20 cellular contexts compared by ENCODE assay signal in the genomic region with DNA sequence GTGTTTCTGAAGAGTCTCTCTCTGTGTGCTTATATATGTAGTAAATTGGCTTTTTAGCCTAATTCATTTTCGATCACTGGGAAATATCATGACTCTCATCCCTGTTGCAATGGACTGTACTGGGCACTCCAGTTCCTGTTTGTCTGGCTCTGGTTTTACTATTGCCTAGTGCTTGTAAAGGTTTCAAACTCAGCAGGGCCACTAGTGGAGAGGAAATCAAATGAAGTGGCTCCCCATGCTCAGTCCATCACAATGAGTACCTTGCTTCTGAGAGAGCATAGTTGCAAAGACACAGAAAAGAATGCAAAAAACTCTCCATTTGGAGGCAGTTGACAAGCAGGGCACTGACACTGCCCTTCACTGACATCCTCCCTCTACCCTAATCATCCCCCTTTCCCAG.
"Had no signal": no experiment of that assay in that cellular context is flagged by ENCODE, and none has a peak within 500 bp of the region (broad histone marks: within the 10 kb centered on the region; RNA-seq: fewer than 3 reads in every experiment).

No MANE protein-coding gene starts in this region.

- H3K4me1 ChIP-seq: spleen, testis, tibial nerve, upper lobe of right lung had no signal

- DNase-seq: cortex of kidney; dorsolateral prefrontal cortex; effector CD8-positive, alpha-beta T cell; foreskin melanocyte; head of caudate nucleus; hippocampal formation; kidney glomerular epithelial cell; naive thymus-derived CD4-positive, alpha-beta T cell; nephron progenitor cell; spleen; stimulated activated CD4-positive, alpha-beta T cell treated with anti-CD3 and anti-CD28 coated beads, Interleukin-15, amount 100 ng/mL, for 24 hours; stimulated activated CD4-positive, alpha-beta T cell treated with anti-CD3 and anti-CD28 coated beads, Interleukin-1b, Interleukin-23, amount 100 ng/mL, for 48 hours; stimulated activated CD4-positive, alpha-beta T cell treated with anti-CD3 and anti-CD28 coated beads, Interleukin-4, amount 100 ng/mL, for 24 hours; stimulated activated naive B cell treated with anti-CD40 and anti-IgM and Interleukin-4, amounts not matched to agents 10 μg/mL and 1 μg/mL and 100 μg/mL, for 72 hours; stimulated activated naive CD8-positive, alpha-beta T cell treated with anti-CD3 and anti-CD28 coated beads, Interleukin-15, amount 100 ng/mL, for 72 hours; testis; upper lobe of right lung had no signal

- H3K4me3 ChIP-seq: dorsolateral prefrontal cortex, spleen, testis, tibial nerve, upper lobe of right lung had no signal

- H3K9me3 Mint-ChIP-seq: naive thymus-derived CD4-positive, alpha-beta T cell; stimulated activated naive B cell treated with anti-CD40 and anti-IgM and Interleukin-4, amounts not matched to agents 10 μg/mL and 1 μg/mL and 100 μg/mL, for 72 hours; stimulated activated naive CD8-positive, alpha-beta T cell treated with anti-CD3 and anti-CD28 coated beads, Interleukin-15, amount 100 ng/mL, for 72 hours had no signal

- H3K27ac ChIP-seq: dorsolateral prefrontal cortex, neutrophil, spleen, testis, tibial nerve, upper lobe of right lung had no signal

- H3K4me1 Mint-ChIP-seq: naive thymus-derived CD4-positive, alpha-beta T cell; stimulated activated naive B cell treated with anti-CD40 and anti-IgM and Interleukin-4, amounts not matched to agents 10 μg/mL and 1 μg/mL and 100 μg/mL, for 72 hours; stimulated activated naive CD8-positive, alpha-beta T cell treated with anti-CD3 and anti-CD28 coated beads, Interleukin-15, amount 100 ng/mL, for 72 hours had no signal

- H3K4me3 Mint-ChIP-seq: naive thymus-derived CD4-positive, alpha-beta T cell; nephron progenitor cell; stimulated activated naive B cell treated with anti-CD40 and anti-IgM and Interleukin-4, amounts not matched to agents 10 μg/mL and 1 μg/mL and 100 μg/mL, for 72 hours; stimulated activated naive CD8-positive, alpha-beta T cell treated with anti-CD3 and anti-CD28 coated beads, Interleukin-15, amount 100 ng/mL, for 72 hours had no signal

- H3K9me3 ChIP-seq: neutrophil, spleen, testis, tibial nerve, upper lobe of right lung had no signal

- H3K36me3 Mint-ChIP-seq: naive thymus-derived CD4-positive, alpha-beta T cell; stimulated activated naive B cell treated with anti-CD40 and anti-IgM and Interleukin-4, amounts not matched to agents 10 μg/mL and 1 μg/mL and 100 μg/mL, for 72 hours had no signal

- ATAC-seq: naive thymus-derived CD4-positive, alpha-beta T cell; sciatic nerve; stimulated activated naive B cell treated with anti-CD40 and anti-IgM and Interleukin-4, amounts not matched to agents 10 μg/mL and 1 μg/mL and 100 μg/mL, for 72 hours; stimulated activated naive CD8-positive, alpha-beta T cell treated with anti-CD3 and anti-CD28 coated beads, Interleukin-15, amount 100 ng/mL, for 72 hours; upper lobe of right lung had no signal

- H3K36me3 ChIP-seq: neutrophil, spleen, tibial nerve, upper lobe of right lung had no signal

- H3K27ac Mint-ChIP-seq: naive thymus-derived CD4-positive, alpha-beta T cell; nephron progenitor cell; stimulated activated naive B cell treated with anti-CD40 and anti-IgM and Interleukin-4, amounts not matched to agents 10 μg/mL and 1 μg/mL and 100 μg/mL, for 72 hours; stimulated activated naive CD8-positive, alpha-beta T cell treated with anti-CD3 and anti-CD28 coated beads, Interleukin-15, amount 100 ng/mL, for 72 hours had no signal

- H3K27me3 ChIP-seq: dorsolateral prefrontal cortex, neutrophil, testis, tibial nerve, upper lobe of right lung had no signal
